ENCODE assay signal across 8 cellular contexts in the genomic region with DNA sequence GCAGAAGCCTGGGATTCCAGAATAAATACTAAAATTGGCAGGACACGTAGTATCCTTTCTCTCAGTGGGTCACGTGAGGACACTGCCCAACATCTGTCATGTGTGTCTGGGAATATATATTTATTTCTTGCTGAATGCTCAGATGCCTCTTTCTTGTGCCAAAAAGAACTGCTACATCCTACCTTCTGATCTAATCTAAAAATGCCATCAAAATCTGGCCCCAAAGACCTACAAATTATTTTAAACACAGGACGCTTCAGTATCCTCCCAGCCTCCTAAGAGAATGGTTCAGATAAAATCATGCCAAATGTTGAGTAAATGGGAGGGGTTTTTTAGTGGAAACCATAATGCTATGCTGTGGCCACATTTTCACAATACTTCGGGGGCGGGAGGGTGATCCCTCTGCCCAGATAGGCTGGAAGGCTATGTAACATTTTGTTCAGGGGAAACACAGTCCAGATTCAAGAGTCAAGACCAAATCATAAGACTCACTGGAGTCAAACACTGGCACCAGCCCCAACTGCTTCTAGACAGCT. TPM values are rescaled to one million over a fixed set of nuclear protein-coding genes. Genes with fewer than 3 reads are reported as not detected.
DNase-seq lines count a peak whose midpoint lies in the region; ATAC-seq lines count a peak whose summit lies in the region.

No MANE protein-coding gene starts in this region.

- H3K9ac ChIP-seq in rectal smooth muscle tissue (ENCODE audit: low read length) = no peak overlapping the region

- H3K27me3 ChIP-seq in SJCRH30 (no peaks in the 10 kb centered on the region), rectal smooth muscle tissue (ENCODE audit: control insufficient read depth, insufficient read depth, low read length) (no peaks in the 10 kb centered on the region), H7 (ENCODE audit: control insufficient read depth, insufficient read depth, low read length) (no peaks in the 10 kb centered on the region)

- H3K9me3 ChIP-seq in SJCRH30 (replicated peaks) = no peaks in the 10 kb centered on the region

- no peak for ATAC-seq in HG02642 (IDR thresholded peaks at IDR 0.05; ENCODE audit: poor library complexity, unreplicated experiment)

- peaks cover 30% of the 10 kb centered on the region for H3K4me1 ChIP-seq in SJCRH30
- peaks cover 7% of the 10 kb centered on the region for H3K4me1 ChIP-seq in rectal smooth muscle tissue (ENCODE audit: control insufficient read depth, insufficient read depth, low read length)

- peaks cover 3% of the 10 kb centered on the region; the same call in 1 of the 2 replicates for H3K36me3 ChIP-seq in SJCRH30
- peaks cover 2% of the 10 kb centered on the region for H3K36me3 ChIP-seq in rectal smooth muscle tissue (ENCODE audit: control insufficient read depth, insufficient read depth, low read length)
- no peaks in the 10 kb centered on the region for H3K36me3 ChIP-seq in H7 (replicated peaks; ENCODE audit: control insufficient read depth, insufficient read depth, low read length)

- no peak overlapping the region for H3K4me3 ChIP-seq in SJCRH30
- no peak overlapping the region for H3K4me3 ChIP-seq in rectal smooth muscle tissue (ENCODE audit: low read length)
- no peak overlapping the region for H3K4me3 ChIP-seq in H7 (ENCODE audit: insufficient read depth, low read depth, low read length)

- peak overlapping the region; percentile 45 for H3K27ac ChIP-seq in SJCRH30
- peak overlapping the region; percentile 33 for H3K27ac ChIP-seq in rectal smooth muscle tissue (ENCODE audit: low read depth, low read length)

- DNase-seq in CD1c-positive myeloid dendritic cell (ENCODE audit: extremely low spot score) = peak; percentile 53
- DNase-seq in SJCRH30 = peak in 1 of 2 experiments; percentile 40
- DNase-seq in fibroblast of peridontal ligament (ENCODE audit: extremely low read depth) = peak; percentile 97
- DNase-seq in NCI-H345 (lab: John Stamatoyannopoulos, UW) = no peak
- DNase-seq in H7 = no peak
- no peak for DNase-seq in NCI-H187 (lab: John Stamatoyannopoulos, UW)

RNA-seq across cellular contexts. Expression of a gene that starts 22.9 kb away (rescaled TPM):
- 11.7 and 14.7 TPM in 2 replicates for total RNA-seq in SJCRH30 (2014; rRNA removed; shearing (Covaris generic))
- 3.9 and 6.9 TPM in 2 replicates for total RNA-seq in H7 (2014; rRNA removed; shearing (Covaris generic))

RNA-seq across cellular contexts. Expression of a gene that starts 52.7 kb away (rescaled TPM):
- 18.1 and 19.2 TPM in 2 replicates for total RNA-seq in SJCRH30 (2014; rRNA removed; shearing (Covaris generic))
- 11.1 and 11.9 TPM in 2 replicates for total RNA-seq in H7 (2014; rRNA removed; shearing (Covaris generic))

RNA-seq across cellular contexts. Expression of a gene that starts 56.1 kb away (rescaled TPM):
- total RNA-seq in SJCRH30 (2014; rRNA removed; shearing (Covaris generic)) = 42.4 and 42.6 TPM in 2 replicates
- total RNA-seq in H7 (2014; rRNA removed; shearing (Covaris generic)) = 40.3 and 46.1 TPM in 2 replicates

Comparison
In these comparisons a context has a peak if more than half of its experiments do, and no peak if none do; other contexts are left out.
1. DNase-seq: peak in CD1c-positive myeloid dendritic cell (single experiment) and fibroblast of peridontal ligament (single experiment); none in NCI-H345 (single experiment), H7 (single experiment) and NCI-H187 (0 of 2).